Comparison of ENCODE assay signal across 7 cellular contexts in genomic region chr7:157386979-157387800, GRCh38. TPM values are rescaled to one million over a fixed set of nuclear protein-coding genes. Genes with fewer than 3 reads are reported as not detected.
A peak's percentile ranks its signal among the peaks of the same experiment; 100 is the strongest.
DNase-seq lines count a peak whose midpoint lies in the region; ATAC-seq, FAIRE-seq and TF ChIP-seq lines count a peak whose summit lies in the region.

No MANE protein-coding gene starts in this region.

- peaks cover 86% of the 10 kb centered on the region for H3K36me3 ChIP-seq in iPS-20b (ENCODE audit: insufficient read depth, low read depth, low read length)

- H3K27ac ChIP-seq in iPS-20b (ENCODE audit: low read length): no peak overlapping the region

- H3K27me3 ChIP-seq in iPS-20b (ENCODE audit: insufficient read depth, low read length): no peaks in the 10 kb centered on the region

- in situ Hi-C loops in astrocyte of the spinal cord (cut with HindIII; ENCODE audit: low sequenced_read_pairs): no loop called here

- peak; percentile 92 for ATAC-seq in HG02623 (IDR thresholded peaks at IDR 0.05; ENCODE audit: unreplicated experiment)

- peak overlapping the region; percentile 33; the same call in 1 of the 2 replicates for H3K9ac ChIP-seq in iPS-20b (ENCODE audit: low read depth, low read length)

- H3K4me1 ChIP-seq in iPS-20b (ENCODE audit: insufficient read depth, low read length): peaks cover 4% of the 10 kb centered on the region; the same call in 1 of the 2 replicates

- H3K9me3 ChIP-seq in iPS-20b (ENCODE audit: insufficient read depth, low read depth, low read length): no peaks in the 10 kb centered on the region

- H3K4me3 ChIP-seq in astrocyte of the spinal cord (ENCODE audit: low read depth, low read length): no peak overlapping the region
- H3K4me3 ChIP-seq in iPS-20b (ENCODE audit: low read length): no peak overlapping the region

- TF ChIP-seq POLR2A in GM12891 (IDR thresholded peaks at IDR 0.05; ENCODE audit: low read depth, low read length): no peak

- peak; percentile 82 for TF ChIP-seq CTCF in astrocyte of the spinal cord (IDR thresholded peaks at IDR 0.05; ENCODE audit: low read depth, low read length)

- DNase-seq in GM12891 (ENCODE audit: insufficient read length, low spot score): no peak
- DNase-seq in NCI-H128 (lab: John Stamatoyannopoulos, UW; ENCODE audit: unreplicated experiment): peak; percentile 44
- DNase-seq in T1000 (lab: John Stamatoyannopoulos, UW): peak; percentile 38
- peak; percentile 75 for DNase-seq in astrocyte of the spinal cord (ENCODE audit: low read depth, low spot score)
- DNase-seq in stimulated activated CD4-positive, alpha-beta T cell treated with anti-CD3 and anti-CD28 coated beads, Interleukin-12 subunit alpha, Interleukin-12 subunit beta, amount 100 ng/mL, for 4 hours: peak; percentile 82

- peak; percentile 69 for FAIRE-seq in GM12891 (lab: Jason Lieb, UNC)

TF ChIP-seq in GM12891, 5 proteins besides CTCF, POLR2A, EP300 and RAD21:
- peak; percentile 56 for TF ChIP-seq SPI1 (IDR thresholded peaks at IDR 0.05; ENCODE audit: low read depth, low read length)
- no peak for TF ChIP-seq TAF1 (IDR thresholded peaks at IDR 0.05; ENCODE audit: low read depth, low read length)
- peak; percentile 52; the same call in 1 of the 2 replicates for TF ChIP-seq POLR2AphosphoS5 (IDR thresholded peaks at IDR 0.05; ENCODE audit: low read depth, low read length)
TF ChIP-seq in GM12891: peak in this region for 2.

RNA-seq across cellular contexts. Expression of gene DNAJB6, which starts 50.4 kb away (rescaled TPM):
- 60.3 TPM for polyA plus RNA-seq in GM12891 (2012; ENCODE audit: low read depth, missing spikeins)
